11 cellular contexts compared by ENCODE assay signal in genomic region chr19:1854032-1854541, GRCh38. TPM values are rescaled to one million over a fixed set of nuclear protein-coding genes. Genes with fewer than 3 reads are reported as not detected.
DNase-seq lines count a peak whose midpoint lies in the region; ATAC-seq and TF ChIP-seq lines count a peak whose summit lies in the region.
"Had no signal": no experiment of that assay in that cellular context is flagged by ENCODE, and none has a peak within 500 bp of the region (broad histone marks: within the 10 kb centered on the region; RNA-seq: fewer than 3 reads in every experiment).

No MANE protein-coding gene starts in this region.

- peaks cover 49% of the 10 kb centered on the region for H3K79me2 ChIP-seq in PC-3 (ENCODE audit: low read length)

- no peaks in the 10 kb centered on the region for H3K9me3 Mint-ChIP-seq in Calu3 (ENCODE audit: low read depth, unreplicated experiment)
- H3K9me3 Mint-ChIP-seq: activated T-cell treated with anti-CD3 and anti-CD28 coated beads, Interleukin-2, amount 50 U/mL, for 4 hours; mesothelial cell of epicardium had no signal

- DNase-seq in Calu3 (no peak), PC-3 (no peak), epithelial cell of prostate (ENCODE audit: low read depth, low spot score) (no peak), sigmoid colon (peak; percentile 63), dermis blood vessel endothelial cell (no peak)
- no peak for DNase-seq in stimulated activated CD4-positive, alpha-beta T cell treated with anti-CD3 and anti-CD28 coated beads, Interleukin-12 subunit alpha, Interleukin-12 subunit beta, amount 100 ng/mL, for 4 hours

- TF ChIP-seq EP300 in sigmoid colon (IDR thresholded peaks at IDR 0.05) = no peak

- POLR2A ChIA-PET in PC-3 (lab: Charles Lee; ENCODE audit: unreplicated experiment) = no interaction called here

- CTCF ChIA-PET in Calu3 (lab: Charles Lee) = interaction anchor here (1.0 kb wide), 1 partner anchor 10 kb away, joined by 5 read pairs; no protein-coding TSS in a partner anchor
- CTCF ChIA-PET in PC-3 (lab: Charles Lee) = no interaction called here

- H3K9me3 ChIP-seq in PC-3 (ENCODE audit: low read length) (no peaks in the 10 kb centered on the region), sigmoid colon (no peaks in the 10 kb centered on the region)
- H3K9me3 ChIP-seq: thoracic aorta had no signal

- no peaks in the 10 kb centered on the region for H3F3A ChIP-seq in PC-3 (ENCODE audit: low read length, unreplicated experiment)

- H3K9me2 ChIP-seq in PC-3 (replicated peaks; ENCODE audit: low read length) = no peaks in the 10 kb centered on the region

- no peak overlapping the region for H3K4me2 ChIP-seq in PC-3 (ENCODE audit: low read length)

- 63 to 77% methylated on average over 16 of the region's 16 CpGs for WGBS in sigmoid colon, 2 donors

- H3K4me1 Mint-ChIP-seq in Calu3 (ENCODE audit: low read depth, unreplicated experiment) = no peaks in the 10 kb centered on the region

- BruUV-seq in Calu3 (replicated peaks; lab: Mats Ljungman, UMichigan) (TSS peak; percentile 28), PC-3 (replicated peaks; lab: Mats Ljungman, UMichigan) (TSS peak; percentile 29)

- H3K9ac ChIP-seq in PC-3 (ENCODE audit: low read length) = no peak overlapping the region

- H3K27ac ChIP-seq in PC-3 (ENCODE audit: low read length) (no peak overlapping the region), epithelial cell of prostate (peak overlapping the region; percentile 90), sigmoid colon (peak overlapping the region in 3 of 4 donors; percentile 82 to 84 (median 84))

- no peak for TF ChIP-seq CTCF in Calu3 (IDR thresholded peaks at IDR 0.05; ENCODE audit: unreplicated experiment)
- no peak for TF ChIP-seq CTCF in PC-3 (conservative IDR thresholded peaks at IDR 0.05; ENCODE audit: low read depth, low read length)
- no peak for TF ChIP-seq CTCF in sigmoid colon (IDR thresholded peaks at IDR 0.05)

- H3K27me3 Mint-ChIP-seq in Calu3 (ENCODE audit: unreplicated experiment) = no peaks in the 10 kb centered on the region

- ATAC-seq in PC-3 (no peak), GM21576 (IDR thresholded peaks at IDR 0.05; ENCODE audit: unreplicated experiment) (no peak), GM21529 (IDR thresholded peaks at IDR 0.05; ENCODE audit: unreplicated experiment) (no peak)

- peaks cover 17% of the 10 kb centered on the region for H3K36me3 Mint-ChIP-seq in Calu3 (ENCODE audit: insufficient read depth, unreplicated experiment)
- H3K36me3 Mint-ChIP-seq: mesothelial cell of epicardium had no signal

- H3K4me3 ChIP-seq in PC-3 (ENCODE audit: low read length) = no peak overlapping the region
- no peak overlapping the region for H3K4me3 ChIP-seq in sigmoid colon

- no peak for TF ChIP-seq POLR2A in sigmoid colon (IDR thresholded peaks at IDR 0.05)

- H3K4me3 Mint-ChIP-seq in Calu3 (ENCODE audit: low read depth, unreplicated experiment) = no peak overlapping the region

- H3K27me3 ChIP-seq in PC-3 (ENCODE audit: low read length) (no peaks in the 10 kb centered on the region), sigmoid colon (peaks cover 4 to 55% (median 38%) of the 10 kb centered on the region in 3 donors)

- no peak overlapping the region for H2AFZ ChIP-seq in PC-3 (ENCODE audit: low read length)

- 0 out of 2 replicates have a peak, but pooled peaks cover 4% of the 10 kb centered on the region for H4K20me1 ChIP-seq in PC-3 (ENCODE audit: low read length)

- H3K27ac Mint-ChIP-seq in Calu3 (ENCODE audit: unreplicated experiment) = no peak overlapping the region

- intact Hi-C loops in Calu3 (cut with micrococcal nuclease; ENCODE audit: unreplicated experiment) = no loop called here
- intact Hi-C loops in PC-3 (cut with micrococcal nuclease) = no loop called here
- intact Hi-C loops in sigmoid colon (cut with DNase I) = no loop called here

- no peaks in the 10 kb centered on the region for H3K36me3 ChIP-seq in PC-3 (ENCODE audit: low read depth, low read length)
- no peaks in the 10 kb centered on the region for H3K36me3 ChIP-seq in sigmoid colon
- H3K36me3 ChIP-seq: thoracic aorta had no signal

- H3K4me1 ChIP-seq in PC-3 (ENCODE audit: insufficient read depth, low read length) = peaks cover 8% of the 10 kb centered on the region; the same call in 1 of the 2 replicates
- H3K4me1 ChIP-seq in sigmoid colon = peaks cover 0 to 77% (median 63%) of the 10 kb centered on the region in 4 donors

RNA-seq across cellular contexts. Expression of gene REXO1, which starts 5.8 kb away (rescaled TPM):
- total RNA-seq in Calu3 (2022) = 34.1 and 39.5 TPM in 2 replicates
- 21.4 and 24.3 TPM in 2 replicates for total RNA-seq in PC-3 (2014; rRNA removed)
- 10 to 100 TPM in 2 of 4 donors, 1 to 10 TPM in 2; 8.6 to 61.8 (median 13.1) TPM for total RNA-seq in sigmoid colon
- polyA plus RNA-seq in sigmoid colon = 10 to 100 TPM in 2 of 3 donors, 1 to 10 TPM in 1; 9.0 to 34.6 (median 11.1) TPM
- total RNA-seq in dermis blood vessel endothelial cell = 8.7 and 14.0 TPM in 2 replicates

RNA-seq across cellular contexts. Expression of gene KLF16, which starts 9.3 kb away (rescaled TPM):
- total RNA-seq in Calu3 (2022) = 32.3 and 39.0 TPM in 2 replicates
- total RNA-seq in PC-3 (2014; rRNA removed) = 15.1 and 20.9 TPM in 2 replicates
- total RNA-seq in sigmoid colon = 10 to 100 TPM in 1 of 4 donors, 1 to 10 TPM in 3; 2.1 to 10.3 (median 4.4) TPM
- 10 to 100 TPM in 2 of 3 donors, 1 to 10 TPM in 1; 8.4 to 20.5 (median 12.5) TPM for polyA plus RNA-seq in sigmoid colon
- 5.3 and 9.5 TPM in 2 replicates for total RNA-seq in dermis blood vessel endothelial cell

RNA-seq across cellular contexts. Expression of gene ABHD17A, which starts 31.2 kb away (rescaled TPM):
- 35.2 and 36.9 TPM in 2 replicates for total RNA-seq in Calu3 (2022)
- 101 and 102 TPM in 2 replicates for total RNA-seq in PC-3 (2014; rRNA removed)
- total RNA-seq in sigmoid colon = 10 to 100 TPM; 86.6 to 97.1 (median 92.7) TPM
- 10 to 100 TPM; 60.7 to 76.3 (median 69.4) TPM for polyA plus RNA-seq in sigmoid colon
- 111 and 142 TPM in 2 replicates for total RNA-seq in dermis blood vessel endothelial cell

RNA-seq across cellular contexts. Expression of gene ATP8B3, which starts 42.0 kb away (rescaled TPM):
- total RNA-seq in Calu3 (2022) = 5.9 and 6.7 TPM in 2 replicates
- 3.9 and 4.2 TPM in 2 replicates for total RNA-seq in PC-3 (2014; rRNA removed)
- total RNA-seq in sigmoid colon = 1 to 10 TPM in 1 of 4 donors, under 1 TPM in 3; under 0.01 to 3.9 (median 0.42) TPM
- polyA plus RNA-seq in sigmoid colon = under 1 TPM in 1 of 3 donors, not detected in 2; 0.96 TPM
- 0.85 and 1.2 TPM in 2 replicates for total RNA-seq in dermis blood vessel endothelial cell

RNA-seq across cellular contexts. Expression of gene ADAT3, which starts 51.1 kb away (rescaled TPM):
- total RNA-seq in Calu3 (2022) (6.7 TPM in 2 replicates), PC-3 (2014; rRNA removed) (8.4 and 10.3 TPM in 2 replicates), sigmoid colon (1 to 10 TPM in 2 of 4 donors, under 1 TPM in 2; 0.33 to 6.2 (median 1.5) TPM), dermis blood vessel endothelial cell (5.8 and 6.2 TPM in 2 replicates)
- 10 to 100 TPM in 2 of 3 donors, 1 to 10 TPM in 1; 6.6 to 17.4 (median 13.2) TPM for polyA plus RNA-seq in sigmoid colon
